Comparison of ENCODE assay signal across 19 cellular contexts in genomic region chr22:50676661-50677492, GRCh38. TPM values are rescaled to one million over a fixed set of nuclear protein-coding genes. Genes with fewer than 3 reads are reported as not detected.
DNase-seq lines count a peak whose midpoint lies in the region; ATAC-seq and TF ChIP-seq lines count a peak whose summit lies in the region.
"Had no signal": no experiment of that assay in that cellular context is flagged by ENCODE, and none has a peak within 500 bp of the region (broad histone marks: within the 10 kb centered on the region; RNA-seq: fewer than 3 reads in every experiment).

No MANE protein-coding gene starts in this region.

- H2AFZ ChIP-seq in osteoblast (ENCODE audit: low read length), result no peak overlapping the region

- H3K27me3 Mint-ChIP-seq in natural killer cell (ENCODE audit: low read depth in 2 of 2), result peaks cover 17 to 29% of the 10 kb centered on the region in 2 donors
- peaks cover 19 to 25% of the 10 kb centered on the region in 2 donors for H3K27me3 Mint-ChIP-seq in natural killer cell treated with Interleukin-12 subunit alpha and Interleukin-12 subunit beta and Interleukin-15 and Interleukin-18, amount 100 ng/mL, for 72 hours

- H3K4me1 ChIP-seq in osteoblast (ENCODE audit: insufficient read depth, low read length), result no peaks in the 10 kb centered on the region
- peaks cover 11% of the 10 kb centered on the region for H3K4me1 ChIP-seq in body of pancreas

- peaks cover 0 to 24% of the 10 kb centered on the region in 2 donors for H3K4me1 Mint-ChIP-seq in natural killer cell
- peaks cover 6 to 11% of the 10 kb centered on the region in 2 donors for H3K4me1 Mint-ChIP-seq in natural killer cell treated with Interleukin-12 subunit alpha and Interleukin-12 subunit beta and Interleukin-15 and Interleukin-18, amount 100 ng/mL, for 72 hours (ENCODE audit: low read depth in 2 of 2)

- no peak overlapping the region for H3K27ac Mint-ChIP-seq in natural killer cell
- H3K27ac Mint-ChIP-seq in natural killer cell treated with Interleukin-12 subunit alpha and Interleukin-12 subunit beta and Interleukin-15 and Interleukin-18, amount 100 ng/mL, for 72 hours, result no peak overlapping the region
- H3K27ac Mint-ChIP-seq: activated T-helper 17 cell treated with anti-CD3 and anti-CD28 coated beads, Interleukin-2, amount 50 U/mL, for 72 hours; stimulated activated memory B cell treated with anti-CD40 and anti-IgM and Interleukin-4, amounts not matched to agents 10 μg/mL and 1 μg/mL and 100 μg/mL, for 72 hours had no signal

- no peaks in the 10 kb centered on the region for H3K36me3 Mint-ChIP-seq in natural killer cell
- no peaks in the 10 kb centered on the region for H3K36me3 Mint-ChIP-seq in natural killer cell treated with Interleukin-12 subunit alpha and Interleukin-12 subunit beta and Interleukin-15 and Interleukin-18, amount 100 ng/mL, for 72 hours
- H3K36me3 Mint-ChIP-seq: naive thymus-derived CD8-positive, alpha-beta T cell; stimulated activated memory B cell treated with anti-CD40 and anti-IgM and Interleukin-4, amounts not matched to agents 10 μg/mL and 1 μg/mL and 100 μg/mL, for 72 hours had no signal

- H3K9me3 Mint-ChIP-seq in natural killer cell, result no peaks in the 10 kb centered on the region
- H3K9me3 Mint-ChIP-seq in natural killer cell treated with Interleukin-12 subunit alpha and Interleukin-12 subunit beta and Interleukin-15 and Interleukin-18, amount 100 ng/mL, for 72 hours, result no peaks in the 10 kb centered on the region
- H3K9me3 Mint-ChIP-seq: activated T-helper 17 cell treated with anti-CD3 and anti-CD28 coated beads, Interleukin-2, amount 50 U/mL, for 72 hours; naive thymus-derived CD8-positive, alpha-beta T cell; stimulated activated memory B cell treated with anti-CD40 and anti-IgM and Interleukin-4, amounts not matched to agents 10 μg/mL and 1 μg/mL and 100 μg/mL, for 72 hours had no signal

- peak overlapping the region; percentile 60 for H3K4me3 ChIP-seq in coronary artery
- H3K4me3 ChIP-seq in osteoblast (ENCODE audit: insufficient read depth, low read length), result no peak overlapping the region
- H3K4me3 ChIP-seq in body of pancreas, result no peak overlapping the region
- H3K4me3 ChIP-seq: cardiac muscle cell, K562 had no signal

- TF ChIP-seq POLR2A in body of pancreas (IDR thresholded peaks at IDR 0.05), result no peak

- H3K36me3 ChIP-seq in osteoblast (ENCODE audit: insufficient read depth, low read length), result no peaks in the 10 kb centered on the region
- H3K36me3 ChIP-seq in body of pancreas (replicated peaks in 1 of 2; ENCODE audit: insufficient read depth in 1 of 2, low read depth in 2 of 2), result no peaks in the 10 kb centered on the region
- H3K36me3 ChIP-seq: cardiac muscle cell, tibial nerve had no signal

- no peak for DNase-seq in natural killer cell
- no peak for DNase-seq in natural killer cell treated with Interleukin-12 subunit alpha and Interleukin-12 subunit beta and Interleukin-15 and Interleukin-18, amount 100 ng/mL, for 72 hours (ENCODE audit: low spot score)
- peak; percentile 53 for DNase-seq in coronary artery (ENCODE audit: low spot score)
- peak; percentile 82 for DNase-seq in osteoblast (ENCODE audit: insufficient read length, low spot score, missing footprints)
- no peak for DNase-seq in activated CD4-positive, alpha-beta T cell treated with anti-CD3 and anti-CD28 coated beads, Interleukin-2, amount 50 U/mL, for 48 hours
- no peak for DNase-seq in body of pancreas
- DNase-seq: activated CD4-positive, alpha-beta T cell treated with anti-CD3 and anti-CD28 coated beads, Interleukin-2, amount 50 U/mL, for 4 hours; naive thymus-derived CD8-positive, alpha-beta T cell; NCI-H2029; NCI-H446; T-helper 1 cell had no signal

- WGBS in body of pancreas, 2 donors, result 66 to 69% methylated on average over 7 to 10 of the region's 10 CpGs

- H3K27me3 ChIP-seq in osteoblast (ENCODE audit: insufficient read depth, low read length) (peaks cover 29% of the 10 kb centered on the region), body of pancreas (peaks cover 0 to 9% of the 10 kb centered on the region in 2 donors)

- peak overlapping the region; percentile 25 for H3K4me3 Mint-ChIP-seq in natural killer cell
- no peak overlapping the region for H3K4me3 Mint-ChIP-seq in natural killer cell treated with Interleukin-12 subunit alpha and Interleukin-12 subunit beta and Interleukin-15 and Interleukin-18, amount 100 ng/mL, for 72 hours
- H3K4me3 Mint-ChIP-seq: activated T-helper 17 cell treated with anti-CD3 and anti-CD28 coated beads, Interleukin-2, amount 50 U/mL, for 72 hours; stimulated activated memory B cell treated with anti-CD40 and anti-IgM and Interleukin-4, amounts not matched to agents 10 μg/mL and 1 μg/mL and 100 μg/mL, for 72 hours had no signal

- no peaks in the 10 kb centered on the region for H4K20me1 ChIP-seq in osteoblast (ENCODE audit: insufficient read depth, low read length)

- H3K9me3 ChIP-seq in osteoblast (ENCODE audit: low read depth, low read length) (no peaks in the 10 kb centered on the region), body of pancreas (no peaks in the 10 kb centered on the region)
- H3K9me3 ChIP-seq: tibial nerve had no signal

- H3K79me2 ChIP-seq in osteoblast (ENCODE audit: insufficient read depth, low read length), result no peaks in the 10 kb centered on the region

- intact Hi-C loops in natural killer cell (cut with micrococcal nuclease) (no loop called here), body of pancreas (cut with DNase I) (no loop called here)

- TF ChIP-seq CTCF in natural killer cell (IDR thresholded peaks at IDR 0.05), result no peak
- TF ChIP-seq CTCF in coronary artery (IDR thresholded peaks at IDR 0.05), result no peak
- no peak for TF ChIP-seq CTCF in osteoblast (IDR thresholded peaks at IDR 0.05; ENCODE audit: extremely low read depth, low read depth, low read length)
- TF ChIP-seq CTCF in body of pancreas (IDR thresholded peaks at IDR 0.05), result no peak

- H3K27ac ChIP-seq in coronary artery (no peak overlapping the region), osteoblast (ENCODE audit: low read depth, low read length) (no peak overlapping the region), body of pancreas (no peak overlapping the region)
- H3K27ac ChIP-seq: cardiac muscle cell, tibial nerve, VCaP had no signal

- ATAC-seq in natural killer cell (no peak), GM21390 (IDR thresholded peaks at IDR 0.05; ENCODE audit: unreplicated experiment) (no peak), HG02759 (IDR thresholded peaks at IDR 0.05; ENCODE audit: unreplicated experiment) (no peak), body of pancreas (no peak)
- ATAC-seq in natural killer cell treated with Interleukin-12 subunit alpha and Interleukin-12 subunit beta and Interleukin-15 and Interleukin-18, amount 100 ng/mL, for 72 hours, result no peak
- ATAC-seq: activated T-helper 17 cell treated with anti-CD3 and anti-CD28 coated beads, Interleukin-2, amount 50 U/mL, for 72 hours; K562; naive thymus-derived CD8-positive, alpha-beta T cell; stimulated activated memory B cell treated with anti-CD40 and anti-IgM and Interleukin-4, amounts not matched to agents 10 μg/mL and 1 μg/mL and 100 μg/mL, for 72 hours had no signal

- no peak overlapping the region for H3K4me2 ChIP-seq in osteoblast (ENCODE audit: insufficient read depth, low read length)

RNA-seq across cellular contexts. Expression of gene SHANK3, which starts 4.3 kb away (rescaled TPM):
- total RNA-seq in natural killer cell (under 1 TPM in 1 of 3 donors, not detected in 2; 0.07 TPM), osteoblast (0.36 and 0.59 TPM in 2 replicates), body of pancreas (10 to 100 TPM in 1 of 2 donors, 1 to 10 TPM in 1; 6.0 to 15.5 TPM)
- total RNA-seq in natural killer cell treated with Interleukin-12 subunit alpha and Interleukin-12 subunit beta and Interleukin-15 and Interleukin-18, amount 100 ng/mL, for 72 hours, result not detected

RNA-seq across cellular contexts. Expression of gene ARSA, which starts 48.9 kb away (rescaled TPM):
- total RNA-seq in natural killer cell (10 to 100 TPM; 69.2 to 77.8 (median 69.3) TPM), osteoblast (35.1 and 38.4 TPM in 2 replicates), body of pancreas (10 to 100 TPM; 47.0 to 84.7 TPM)
- total RNA-seq in natural killer cell treated with Interleukin-12 subunit alpha and Interleukin-12 subunit beta and Interleukin-15 and Interleukin-18, amount 100 ng/mL, for 72 hours, result 10 to 100 TPM; 35.7 to 38.9 TPM

Comparison
In these comparisons a context has a peak if more than half of its experiments do, and no peak if none do; other contexts are left out.
1. DNase-seq: peak in coronary artery (single experiment) and osteoblast (single experiment); none in natural killer cell (single experiment), natural killer cell treated with Interleukin-12 subunit alpha and Interleukin-12 subunit beta and Interleukin-15 and Interleukin-18, amount 100 ng/mL, for 72 hours (single experiment), activated CD4-positive, alpha-beta T cell treated with anti-CD3 and anti-CD28 coated beads, Interleukin-2, amount 50 U/mL, for 48 hours (0 of 2) and body of pancreas (0 of 4).